Comparison of ENCODE assay signal across 9 cellular contexts in genomic region chr1:154221815-154222081, GRCh38. TPM values are rescaled to one million over a fixed set of nuclear protein-coding genes. Genes with fewer than 3 reads are reported as not detected.
DNase-seq lines count a peak whose midpoint lies in the region; ATAC-seq, FAIRE-seq and TF ChIP-seq lines count a peak whose summit lies in the region.
"Had no signal": no experiment of that assay in that cellular context is flagged by ENCODE, and none has a peak within 500 bp of the region (broad histone marks: within the 10 kb centered on the region; RNA-seq: fewer than 3 reads in every experiment).

No MANE protein-coding gene starts in this region.

- TF ChIP-seq POLR2A in K562 (conservative IDR thresholded peaks at IDR 0.05) (no peak), right lobe of liver (IDR thresholded peaks at IDR 0.05) (no peak)

- H3K27me3 Mint-ChIP-seq in CD14-positive monocyte (ENCODE audit: low read depth in 3 of 3) (peaks cover 0 to 5% (median 1%) of the 10 kb centered on the region in 3 donors), type B pancreatic cell (peaks cover 4% of the 10 kb centered on the region)

- TF ChIP-seq CTCF in CD14-positive monocyte (IDR thresholded peaks at IDR 0.05) (no peak), KMS-11 (conservative IDR thresholded peaks at IDR 0.05; ENCODE audit: low read depth, low read length) (no peak), K562 (IDR thresholded peaks at IDR 0.05 in 2 of 3, conservative IDR thresholded peaks at IDR 0.05 in 1 of 3; ENCODE audit: insufficient read depth in 2 of 3, low read depth in 1 of 3, low read length in 3 of 3) (no peak), right lobe of liver (IDR thresholded peaks at IDR 0.05) (no peak), type B pancreatic cell (conservative IDR thresholded peaks at IDR 0.05) (no peak)

- ATAC-seq in K562 (peak; percentile 1; the same call in 1 of the 3 replicates), right lobe of liver (no peak), HG02852 (IDR thresholded peaks at IDR 0.05; ENCODE audit: unreplicated experiment) (no peak)

- H3K9ac ChIP-seq in KMS-11, result peak overlapping the region; percentile 89
- peak overlapping the region; percentile 91 to 97 for H3K9ac ChIP-seq in K562 (ENCODE audit: insufficient read depth in 1 of 2, low read depth in 2 of 2, low read length in 2 of 2)

- H3K4me3 ChIP-seq in KMS-11 (IDR thresholded peaks at IDR 0.05; ENCODE audit: insufficient read depth, low read depth, low read length) (peak overlapping the region; percentile 92), K562 (peak overlapping the region; percentile 76), right lobe of liver (peak overlapping the region; percentile 73 to 81 (median 80))

- H4K20me1 ChIP-seq in KMS-11 (ENCODE audit: insufficient read depth) (peaks cover 26% of the 10 kb centered on the region; the same call in 1 of the 2 replicates), K562 (replicated peaks; ENCODE audit: control insufficient read depth, insufficient read depth, low read length) (no peaks in the 10 kb centered on the region)

- intact Hi-C loops in CD14-positive monocyte (cut with micrococcal nuclease) (loop anchor here in 1 of 2 donors (5.0 kb wide), 3 partner anchors 39 to 336 kb away; partner anchors contain the start of genes HAX1 and UBE2Q1), K562 (cut with micrococcal nuclease) (loop anchor here (2.0 to 5.0 kb wide), 2 partner anchors 34 to 299 kb away; partner anchors contain the start of gene GATAD2B), right lobe of liver (cut with DNase I) (no loop called here)

- H3K36me3 Mint-ChIP-seq in CD14-positive monocyte (peaks cover 33 to 47% of the 10 kb centered on the region in 2 donors), type B pancreatic cell (peaks cover 45% of the 10 kb centered on the region)

- H3K36me3 ChIP-seq in KMS-11 (ENCODE audit: insufficient read depth), result peaks cover 40% of the 10 kb centered on the region; the same call in 1 of the 2 replicates
- peaks cover 77% of the 10 kb centered on the region for H3K36me3 ChIP-seq in K562 (ENCODE audit: control insufficient read depth, insufficient read depth, low read length)
- H3K36me3 ChIP-seq in right lobe of liver, result peaks cover 0 to 40% (median 7%) of the 10 kb centered on the region in 4 donors

- POLR2A ChIA-PET in K562 (lab: Yijun Ruan, JAX), result interaction anchor here (0.6 to 4.6 kb wide), 7 partner anchors 10 to 275 kb away, joined by 3 to 32 read pairs (median 5); no protein-coding TSS in a partner anchor

- H3K9me3 ChIP-seq in K562 (replicated peaks; ENCODE audit: control insufficient read depth, insufficient read depth, low read depth, low read length) (peaks cover 4% of the 10 kb centered on the region), right lobe of liver (no peaks in the 10 kb centered on the region)

- BruUV-seq in K562 (replicated peaks; lab: Mats Ljungman, UMichigan), result no TSS peak

- H3K4me2 ChIP-seq in KMS-11 (peak overlapping the region; percentile 83), K562 (ENCODE audit: insufficient read depth, low read length) (peak overlapping the region; percentile 86)

- peaks cover 53% of the 10 kb centered on the region for H3K4me1 Mint-ChIP-seq in CD14-positive monocyte
- H3K4me1 Mint-ChIP-seq in type B pancreatic cell (ENCODE audit: unreplicated experiment), result peaks cover 35% of the 10 kb centered on the region

- H3K27me3 ChIP-seq in KMS-11 (ENCODE audit: insufficient read depth, low read depth), result no peaks in the 10 kb centered on the region
- no peaks in the 10 kb centered on the region for H3K27me3 ChIP-seq in K562 (ENCODE audit: control insufficient read depth in 2 of 2, insufficient read depth in 2 of 2, low read length in 2 of 2)
- no peaks in the 10 kb centered on the region for H3K27me3 ChIP-seq in right lobe of liver

- H3K9me1 ChIP-seq in K562 (ENCODE audit: control insufficient read depth, insufficient read depth, low read length), result no peaks in the 10 kb centered on the region

- no peak for TF ChIP-seq RAD21 in K562 (CRISPR knock-in tag; conservative IDR thresholded peaks at IDR 0.05 in 1 of 2, IDR thresholded peaks at IDR 0.05 in 1 of 2)

- no peak for TF ChIP-seq EP300 in K562 (IDR thresholded peaks at IDR 0.05; ENCODE audit: low read length)

- CTCF ChIA-PET in K562 (lab: Yijun Ruan, JAX; ENCODE audit: low intra/inter-chr PET ratio), result no interaction called here

- in situ Hi-C loops in K562 (cut with MboI), result no loop called here

- peak overlapping the region; percentile 1; the same call in 1 of the 2 replicates for H2AFZ ChIP-seq in KMS-11 (ENCODE audit: low read depth)
- H2AFZ ChIP-seq in K562 (ENCODE audit: low read depth, low read length), result peak overlapping the region; percentile 57; the same call in 1 of the 2 replicates

- peak overlapping the region; percentile 82 to 96 for H3K4me3 Mint-ChIP-seq in CD14-positive monocyte
- H3K4me3 Mint-ChIP-seq in type B pancreatic cell, result peak overlapping the region; percentile 98

- H3K9me3 Mint-ChIP-seq in CD14-positive monocyte (no peaks in the 10 kb centered on the region), type B pancreatic cell (no peaks in the 10 kb centered on the region)

- no peak for FAIRE-seq in K562 (lab: Jason Lieb, UNC)

- H3K4me1 ChIP-seq in KMS-11 (ENCODE audit: low read depth, poor library complexity, severe bottlenecking) (peaks cover 58% of the 10 kb centered on the region), K562 (replicated peaks in 1 of 2; ENCODE audit: control insufficient read depth in 2 of 2, insufficient read depth in 2 of 2, low read length in 2 of 2) (peaks cover 3 to 20% of the 10 kb centered on the region in 2 experiments; a peak in 3 of 5 replicates), right lobe of liver (peaks cover 0 to 42% (median 18%) of the 10 kb centered on the region in 4 donors)

- peaks cover 95% of the 10 kb centered on the region for H3K79me2 ChIP-seq in KMS-11 (ENCODE audit: insufficient read depth, low read depth)
- H3K79me2 ChIP-seq in K562 (ENCODE audit: control insufficient read depth, insufficient read depth, low read length), result peaks cover 95% of the 10 kb centered on the region

- DNase-seq in CD14-positive monocyte (ENCODE audit: low spot score), result no peak
- DNase-seq in K562 (ENCODE audit: extremely low read depth in 1 of 4, low spot score in 3 of 4), result peak in 1 of 4 experiments; percentile 40
- no peak for DNase-seq in right lobe of liver
- no peak for DNase-seq in type B pancreatic cell (ENCODE audit: extremely low spot score, unreplicated experiment)
- no peak for DNase-seq in AML-193 (lab: John Stamatoyannopoulos, UW)
- no peak for DNase-seq in globus pallidus (ENCODE audit: low spot score)

- 3% methylated on average over 2 of the region's 2 CpGs for WGBS in K562 (ENCODE audit: insufficient coverage, low coverage, missing lambda C conversion rate)
- 0% methylated on average over 2 of the region's 2 CpGs for WGBS in right lobe of liver (ENCODE audit: insufficient coverage, low coverage, low lambda C conversion rate, missing lambda C conversion rate)

- H3K27ac ChIP-seq in KMS-11, result peak overlapping the region; percentile 79
- H3K27ac ChIP-seq in K562 (ENCODE audit: extremely low read depth, low read depth, low read length), result peak overlapping the region; percentile 99
- peak overlapping the region; percentile 90 to 99 (median 95) for H3K27ac ChIP-seq in right lobe of liver

- peak overlapping the region; percentile 92 to 100 (median 97) for H3K27ac Mint-ChIP-seq in CD14-positive monocyte
- H3K27ac Mint-ChIP-seq in type B pancreatic cell, result peak overlapping the region; percentile 98

RNA-seq across cellular contexts. Expression of gene UBAP2L, which starts 1.0 kb away (rescaled TPM):
- polyA plus RNA-seq in CD14-positive monocyte, result 10 to 100 TPM; 40.1 to 46.8 TPM
- total RNA-seq in K562 (2011; cell fraction: chromatin; rRNA removed; ENCODE audit: low replicate concordance), result 517 and 814 TPM in 2 replicates
- total RNA-seq in K562 (2011; cell fraction: nucleolus; rRNA removed), result 239 and 272 TPM in 2 replicates
- total RNA-seq in K562 (2011; cell fraction: nucleoplasm; rRNA removed), result 345 and 418 TPM in 2 replicates
- total RNA-seq in K562 (2014; rRNA removed), result 83.6 and 98.6 TPM in 2 replicates
- total RNA-seq in K562 (2014; rRNA removed; fragmentation: Illumina TruSeq; extraction: Trizol), result 112 and 113 TPM in 2 replicates
- total RNA-seq in K562 (2015; rRNA removed; fragmentation: Illumina TruSeq; extraction: Trizol), result 119 and 121 TPM in 2 replicates
- total RNA-seq in K562 (2021), result 175 and 181 TPM in 2 replicates
- 136 and 245 TPM in 2 replicates for polyA plus RNA-seq in K562 (2011; rRNA removed)
- polyA plus RNA-seq in K562 (2011; cell fraction: cytosol; rRNA removed), result 207 and 210 TPM in 2 replicates
- polyA plus RNA-seq in K562 (2011; cell fraction: nucleus; rRNA removed), result 551 and 619 TPM in 2 replicates
- polyA plus RNA-seq in K562 (2012), result 126 and 178 TPM in 2 replicates
- polyA plus RNA-seq in K562 (2014; fragmentation: Illumina TruSeq; extraction: Trizol), result 193 and 245 TPM in 2 replicates
- polyA plus RNA-seq in K562 (2014; fragmentation: Nextera tagmentation; extraction: Ambion mirVana), result 10 to 100 TPM; 75.0 to 92.3 TPM
- polyA plus RNA-seq in K562 (2014; rRNA removed), result 141 and 180 TPM in 2 replicates
- polyA minus RNA-seq in K562 (2011; rRNA and poly(A)+ RNA removed), result 274 and 299 TPM in 2 replicates
- polyA minus RNA-seq in K562 (2011; cell fraction: cytosol; rRNA and poly(A)+ RNA removed), result 75.8 and 76.5 TPM in 2 replicates
- 217 and 391 TPM in 2 replicates for polyA minus RNA-seq in K562 (2011; cell fraction: nucleus; rRNA and poly(A)+ RNA removed)
- total RNA-seq in right lobe of liver, result 10 to 100 TPM; 26.8 to 57.2 (median 40.4) TPM
- total RNA-seq in type B pancreatic cell (ENCODE audit: low replicate concordance), result 188 and 216 TPM in 2 replicates

RNA-seq across cellular contexts. Expression of gene CFAP141, which starts 15.6 kb away (rescaled TPM):
- polyA plus RNA-seq in CD14-positive monocyte (not detected), K562 (2011; rRNA removed) (not detected in 2 replicates), K562 (2014; fragmentation: Illumina TruSeq; extraction: Trizol) (not detected in 2 replicates), K562 (2014; fragmentation: Nextera tagmentation; extraction: Ambion mirVana) (not detected), K562 (2014; rRNA removed) (not detected in 2 replicates)
- not detected in 2 replicates for total RNA-seq in K562 (2011; cell fraction: chromatin; rRNA removed; ENCODE audit: low replicate concordance)
- not detected in 2 replicates for total RNA-seq in K562 (2011; cell fraction: nucleolus; rRNA removed)
- not detected in 2 replicates for total RNA-seq in K562 (2011; cell fraction: nucleoplasm; rRNA removed)
- total RNA-seq in K562 (2014; rRNA removed) (not detected in 2 replicates), K562 (2014; rRNA removed; fragmentation: Illumina TruSeq; extraction: Trizol) (not detected in 2 replicates), K562 (2015; rRNA removed; fragmentation: Illumina TruSeq; extraction: Trizol) (not detected in 2 replicates), K562 (2021) (not detected in 2 replicates), right lobe of liver (not detected), type B pancreatic cell (ENCODE audit: low replicate concordance) (not detected in 2 replicates)
- polyA plus RNA-seq in K562 (2011; cell fraction: cytosol; rRNA removed), result not detected in 2 replicates
- polyA plus RNA-seq in K562 (2011; cell fraction: nucleus; rRNA removed), result not detected in 2 replicates
- polyA plus RNA-seq in K562 (2012), result not detected in 2 replicates
- polyA minus RNA-seq in K562 (2011; rRNA and poly(A)+ RNA removed), result not detected in 2 replicates
- polyA minus RNA-seq in K562 (2011; cell fraction: cytosol; rRNA and poly(A)+ RNA removed), result not detected in 2 replicates
- polyA minus RNA-seq in K562 (2011; cell fraction: nucleus; rRNA and poly(A)+ RNA removed), result not detected in 2 replicates
- total RNA-seq: subcutaneous adipose tissue had no signal

RNA-seq across cellular contexts. Expression of gene TPM3, which starts 29.8 kb away (rescaled TPM):
- 1,000 to 10,000 TPM; 1,153 to 1,159 TPM for polyA plus RNA-seq in CD14-positive monocyte
- total RNA-seq in K562 (2011; cell fraction: chromatin; rRNA removed; ENCODE audit: low replicate concordance), result 94.6 and 152 TPM in 2 replicates
- total RNA-seq in K562 (2011; cell fraction: nucleolus; rRNA removed), result 60.4 and 81.0 TPM in 2 replicates
- total RNA-seq in K562 (2011; cell fraction: nucleoplasm; rRNA removed), result 113 and 173 TPM in 2 replicates
- total RNA-seq in K562 (2014; rRNA removed), result 344 and 399 TPM in 2 replicates
- total RNA-seq in K562 (2014; rRNA removed; fragmentation: Illumina TruSeq; extraction: Trizol), result 350 and 402 TPM in 2 replicates
- total RNA-seq in K562 (2015; rRNA removed; fragmentation: Illumina TruSeq; extraction: Trizol), result 400 and 421 TPM in 2 replicates
- total RNA-seq in K562 (2021), result 500 and 507 TPM in 2 replicates
- polyA plus RNA-seq in K562 (2011; rRNA removed), result 423 and 536 TPM in 2 replicates
- 181 and 303 TPM in 2 replicates for polyA plus RNA-seq in K562 (2011; cell fraction: cytosol; rRNA removed)
- 147 and 198 TPM in 2 replicates for polyA plus RNA-seq in K562 (2011; cell fraction: nucleus; rRNA removed)
- polyA plus RNA-seq in K562 (2012), result 390 and 526 TPM in 2 replicates
- polyA plus RNA-seq in K562 (2014; fragmentation: Illumina TruSeq; extraction: Trizol), result 488 and 545 TPM in 2 replicates
- polyA plus RNA-seq in K562 (2014; fragmentation: Nextera tagmentation; extraction: Ambion mirVana), result 100 to 1,000 TPM; 202 to 241 TPM
- 496 and 604 TPM in 2 replicates for polyA plus RNA-seq in K562 (2014; rRNA removed)
- polyA minus RNA-seq in K562 (2011; rRNA and poly(A)+ RNA removed), result 256 and 293 TPM in 2 replicates
- 99.9 and 136 TPM in 2 replicates for polyA minus RNA-seq in K562 (2011; cell fraction: cytosol; rRNA and poly(A)+ RNA removed)
- polyA minus RNA-seq in K562 (2011; cell fraction: nucleus; rRNA and poly(A)+ RNA removed), result 42.7 and 79.9 TPM in 2 replicates
- 100 to 1,000 TPM in 3 of 6 experiments, 10 to 100 TPM in 3; 76.3 to 189 (median 120) TPM for total RNA-seq in right lobe of liver
- total RNA-seq in type B pancreatic cell (ENCODE audit: low replicate concordance), result 263 and 371 TPM in 2 replicates

RNA-seq across cellular contexts. Expression of gene HAX1, which starts 50.7 kb away (rescaled TPM):
- 10 to 100 TPM; 91.7 to 94.9 TPM for polyA plus RNA-seq in CD14-positive monocyte
- 73.9 and 115 TPM in 2 replicates for total RNA-seq in K562 (2011; cell fraction: chromatin; rRNA removed; ENCODE audit: low replicate concordance)
- total RNA-seq in K562 (2011; cell fraction: nucleolus; rRNA removed), result 87.5 and 93.4 TPM in 2 replicates
- total RNA-seq in K562 (2011; cell fraction: nucleoplasm; rRNA removed), result 74.8 and 85.6 TPM in 2 replicates
- 182 and 218 TPM in 2 replicates for total RNA-seq in K562 (2014; rRNA removed)
- total RNA-seq in K562 (2014; rRNA removed; fragmentation: Illumina TruSeq; extraction: Trizol), result 194 and 200 TPM in 2 replicates
- 167 and 172 TPM in 2 replicates for total RNA-seq in K562 (2015; rRNA removed; fragmentation: Illumina TruSeq; extraction: Trizol)
- 140 and 143 TPM in 2 replicates for total RNA-seq in K562 (2021)
- 239 and 276 TPM in 2 replicates for polyA plus RNA-seq in K562 (2011; rRNA removed)
- polyA plus RNA-seq in K562 (2011; cell fraction: cytosol; rRNA removed), result 257 and 270 TPM in 2 replicates
- 237 and 330 TPM in 2 replicates for polyA plus RNA-seq in K562 (2011; cell fraction: nucleus; rRNA removed)
- 159 and 456 TPM in 2 replicates for polyA plus RNA-seq in K562 (2012)
- 200 and 240 TPM in 2 replicates for polyA plus RNA-seq in K562 (2014; fragmentation: Illumina TruSeq; extraction: Trizol)
- polyA plus RNA-seq in K562 (2014; fragmentation: Nextera tagmentation; extraction: Ambion mirVana), result 100 to 1,000 TPM; 447 to 492 TPM
- 234 and 245 TPM in 2 replicates for polyA plus RNA-seq in K562 (2014; rRNA removed)
- 100 and 110 TPM in 2 replicates for polyA minus RNA-seq in K562 (2011; rRNA and poly(A)+ RNA removed)
- polyA minus RNA-seq in K562 (2011; cell fraction: cytosol; rRNA and poly(A)+ RNA removed), result 55.1 and 55.3 TPM in 2 replicates
- polyA minus RNA-seq in K562 (2011; cell fraction: nucleus; rRNA and poly(A)+ RNA removed), result 26.4 and 58.1 TPM in 2 replicates
- 10 to 100 TPM; 40.2 to 82.0 (median 44.9) TPM for total RNA-seq in right lobe of liver
- 62.2 and 70.0 TPM in 2 replicates for total RNA-seq in type B pancreatic cell (ENCODE audit: low replicate concordance)
